In the genomic region with DNA sequence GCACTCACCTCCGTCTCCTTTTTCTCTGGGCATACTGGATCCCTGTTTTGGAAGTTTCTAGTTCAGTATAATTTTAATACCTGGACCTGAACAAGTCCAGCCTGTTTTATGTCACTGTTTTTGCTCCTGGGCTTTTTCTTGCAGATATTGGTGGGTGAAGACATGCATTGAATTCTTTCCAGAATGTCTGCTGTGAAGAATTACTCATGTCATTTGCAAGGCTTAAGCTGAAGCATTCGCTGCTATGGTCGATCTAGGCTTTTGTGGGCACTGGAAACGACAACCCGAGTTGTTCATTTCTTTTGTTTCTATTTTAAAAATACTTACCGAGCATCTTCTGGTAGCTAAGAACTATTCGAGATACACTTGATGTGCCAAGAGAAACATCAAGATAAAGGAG, we compare ENCODE assay signal across 1 cellular context.
TF ChIP-seq lines count a peak whose summit lies in the region.

No MANE protein-coding gene starts in this region.

TF ChIP-seq in IMR-90, 13 proteins besides CTCF, POLR2A, EP300 and RAD21:
- TF ChIP-seq RFX5 (IDR thresholded peaks at IDR 0.05; ENCODE audit: low read depth, low read length) (no peak), CEBPB (IDR thresholded peaks at IDR 0.05; ENCODE audit: low read depth, low read length) (no peak), FOS (IDR thresholded peaks at IDR 0.05; ENCODE audit: low read depth, low read length) (no peak), SMC3 (IDR thresholded peaks at IDR 0.05; ENCODE audit: low read depth, low read length) (no peak), MAFK (IDR thresholded peaks at IDR 0.05; ENCODE audit: low read depth, low read length) (no peak), BHLHE40 (IDR thresholded peaks at IDR 0.05; ENCODE audit: low read depth, low read length) (no peak), CHD1 (IDR thresholded peaks at IDR 0.05; ENCODE audit: low read depth, low read length) (no peak), MAZ (IDR thresholded peaks at IDR 0.05; ENCODE audit: borderline replicate concordance, low read depth, low read length) (no peak), NFE2L2 (IDR thresholded peaks at IDR 0.05; ENCODE audit: low read depth, low read length) (no peak), MXI1 (IDR thresholded peaks at IDR 0.05; ENCODE audit: borderline replicate concordance, low read depth, low read length) (no peak), RCOR1 (IDR thresholded peaks at IDR 0.05; ENCODE audit: insufficient replicate concordance, low read length) (no peak)
- TF ChIP-seq, protein P1, sequence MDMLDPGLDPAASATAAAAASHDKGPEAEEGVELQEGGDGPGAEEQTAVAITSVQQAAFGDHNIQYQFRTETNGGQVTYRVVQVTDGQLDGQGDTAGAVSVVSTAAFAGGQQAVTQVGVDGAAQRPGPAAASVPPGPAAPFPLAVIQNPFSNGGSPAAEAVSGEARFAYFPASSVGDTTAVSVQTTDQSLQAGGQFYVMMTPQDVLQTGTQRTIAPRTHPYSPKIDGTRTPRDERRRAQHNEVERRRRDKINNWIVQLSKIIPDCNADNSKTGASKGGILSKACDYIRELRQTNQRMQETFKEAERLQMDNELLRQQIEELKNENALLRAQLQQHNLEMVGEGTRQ (IDR thresholded peaks at IDR 0.05; ENCODE audit: low read depth, low read length), result no peak
- TF ChIP-seq, protein P2, sequence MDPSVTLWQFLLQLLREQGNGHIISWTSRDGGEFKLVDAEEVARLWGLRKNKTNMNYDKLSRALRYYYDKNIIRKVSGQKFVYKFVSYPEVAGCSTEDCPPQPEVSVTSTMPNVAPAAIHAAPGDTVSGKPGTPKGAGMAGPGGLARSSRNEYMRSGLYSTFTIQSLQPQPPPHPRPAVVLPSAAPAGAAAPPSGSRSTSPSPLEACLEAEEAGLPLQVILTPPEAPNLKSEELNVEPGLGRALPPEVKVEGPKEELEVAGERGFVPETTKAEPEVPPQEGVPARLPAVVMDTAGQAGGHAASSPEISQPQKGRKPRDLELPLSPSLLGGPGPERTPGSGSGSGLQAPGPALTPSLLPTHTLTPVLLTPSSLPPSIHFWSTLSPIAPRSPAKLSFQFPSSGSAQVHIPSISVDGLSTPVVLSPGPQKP (IDR thresholded peaks at IDR 0.05; ENCODE audit: borderline replicate concordance, low read depth, low read length), result no peak
